ENCODE assay signal across 8 cellular contexts in the genomic region with DNA sequence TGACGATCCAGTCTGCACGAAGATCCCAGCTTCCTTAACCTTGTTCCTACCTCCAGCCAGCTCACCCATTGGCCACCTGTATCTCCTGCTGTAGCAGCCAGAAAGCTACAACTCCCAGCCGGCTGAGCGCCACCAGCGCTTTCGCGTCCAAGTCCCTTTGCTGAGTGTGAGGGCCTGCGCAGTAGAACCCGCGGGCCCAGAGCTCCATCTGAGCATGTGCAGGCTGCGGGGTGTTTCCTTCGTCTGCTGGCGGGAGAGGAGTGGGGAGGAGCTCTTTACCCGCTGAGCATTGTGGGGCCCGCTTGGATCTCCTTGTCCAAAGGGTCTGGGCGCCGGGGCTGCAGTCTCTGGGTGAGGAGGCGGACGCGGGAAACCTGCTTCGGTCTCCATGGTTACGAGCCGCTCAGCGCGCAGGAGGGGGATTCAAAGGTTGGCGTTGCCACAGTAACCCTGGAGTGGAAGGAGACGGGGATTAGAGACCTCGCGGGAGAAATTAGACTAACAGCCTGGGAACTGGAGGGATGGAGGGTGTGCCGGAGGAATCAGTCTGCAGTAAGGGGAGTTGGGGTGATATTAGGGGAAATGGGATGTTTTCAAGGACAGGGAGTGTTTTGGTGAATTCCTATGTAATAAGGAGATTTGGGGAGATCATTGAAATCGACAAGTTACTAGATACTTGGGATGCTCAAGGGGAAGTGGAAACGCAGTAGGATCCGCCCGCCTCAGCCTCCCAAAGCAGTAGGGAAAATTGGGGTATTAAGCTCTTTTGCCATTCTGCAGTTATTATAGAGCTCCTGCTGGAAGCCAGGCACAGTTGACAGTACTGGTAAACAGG. TPM values are rescaled to one million over a fixed set of nuclear protein-coding genes. Genes with fewer than 3 reads are reported as not detected.
DNase-seq lines count a peak whose midpoint lies in the region; TF ChIP-seq lines count a peak whose summit lies in the region.

No MANE protein-coding gene starts in this region.

- TF ChIP-seq CTCF in HFFc6 (IDR thresholded peaks at IDR 0.05) (no peak), NB4 (IDR thresholded peaks at IDR 0.05; ENCODE audit: low read depth, low read length) (peak; percentile 8)

- in situ Hi-C loops in SK-MEL-5 (cut with HindIII; ENCODE audit: low pct_unique_long_range_greater_than_20kb, low sequenced_read_pairs), result no loop called here

- no peaks in the 10 kb centered on the region for H3K9me3 Mint-ChIP-seq in HFFc6
- H3K9me3 Mint-ChIP-seq in activated naive CD4-positive, alpha-beta T cell treated with anti-CD3 and anti-CD28 coated beads, Interleukin-2, amount 10 ng/mL, durations not matched to agents 7 days and 5 days, result no peaks in the 10 kb centered on the region

- H3K4me1 Mint-ChIP-seq in HFFc6 (ENCODE audit: low read depth), result peaks cover 11% of the 10 kb centered on the region
- peaks cover 23% of the 10 kb centered on the region for H3K4me1 Mint-ChIP-seq in activated naive CD4-positive, alpha-beta T cell treated with anti-CD3 and anti-CD28 coated beads, Interleukin-2, amount 10 ng/mL, durations not matched to agents 7 days and 5 days

- peak; percentile 97 for TF ChIP-seq POLR2A in NB4 (IDR thresholded peaks at IDR 0.05; ENCODE audit: extremely low read depth, insufficient read length)

- DNase-seq in GM04503 (ENCODE audit: low read depth) (peak; percentile 76), HFFc6 (peak; percentile 95), NB4 (ENCODE audit: low read depth) (peak; percentile 100), SK-MEL-5 (ENCODE audit: low read depth, low spot score) (peak; percentile 96), glomerular visceral epithelial cell (ENCODE audit: extremely low spot score) (peak; percentile 99), occipital lobe (lab: John Stamatoyannopoulos, UW) (peak; percentile 94)
- DNase-seq in activated naive CD4-positive, alpha-beta T cell treated with anti-CD3 and anti-CD28 coated beads, Interleukin-2, amount 10 ng/mL, durations not matched to agents 7 days and 5 days, result peak; percentile 95

- H3K27me3 Mint-ChIP-seq in HFFc6 (ENCODE audit: insufficient read depth), result no peaks in the 10 kb centered on the region
- H3K27me3 Mint-ChIP-seq in activated naive CD4-positive, alpha-beta T cell treated with anti-CD3 and anti-CD28 coated beads, Interleukin-2, amount 10 ng/mL, durations not matched to agents 7 days and 5 days, result no peaks in the 10 kb centered on the region

- peak overlapping the region; percentile 84 for H3K27ac ChIP-seq in temporal lobe (ENCODE audit: low read depth, low read length)

- CTCF ChIA-PET in activated naive CD4-positive, alpha-beta T cell treated with anti-CD3 and anti-CD28 coated beads, Interleukin-2, amount 10 ng/mL, durations not matched to agents 7 days and 5 days (lab: Charles Lee), result interaction anchor here (0.6 to 2.9 kb wide), 10 partner anchors 9 to 240 kb away, joined by 3 to 19 read pairs (median 4); no protein-coding TSS in a partner anchor

- peak overlapping the region; percentile 80 for H3K4me3 ChIP-seq in NB4 (ENCODE audit: low read depth, low read length)

- no peak overlapping the region for H3K4me3 Mint-ChIP-seq in HFFc6
- H3K4me3 Mint-ChIP-seq in activated naive CD4-positive, alpha-beta T cell treated with anti-CD3 and anti-CD28 coated beads, Interleukin-2, amount 10 ng/mL, durations not matched to agents 7 days and 5 days, result no peak overlapping the region

- no peak overlapping the region for H3K27ac Mint-ChIP-seq in HFFc6
- no peak overlapping the region for H3K27ac Mint-ChIP-seq in activated naive CD4-positive, alpha-beta T cell treated with anti-CD3 and anti-CD28 coated beads, Interleukin-2, amount 10 ng/mL, durations not matched to agents 7 days and 5 days

- H3K36me3 Mint-ChIP-seq in HFFc6 (ENCODE audit: low read depth), result no peaks in the 10 kb centered on the region
- H3K36me3 Mint-ChIP-seq in activated naive CD4-positive, alpha-beta T cell treated with anti-CD3 and anti-CD28 coated beads, Interleukin-2, amount 10 ng/mL, durations not matched to agents 7 days and 5 days, result peaks cover 15% of the 10 kb centered on the region

RNA-seq across cellular contexts. Expression of gene ZSWIM9, which starts 33.5 kb away (rescaled TPM):
- 1 to 10 TPM; 5.6 to 7.2 (median 5.9) TPM for total RNA-seq in HFFc6 (2021; fragmentation: NEBNext Ultra II Directional; extraction: Animal tissue kit (Norgen Biotek cat#: 25700))
- total RNA-seq in SK-MEL-5 (2014; rRNA removed; shearing (Covaris generic)), result 1.3 and 1.8 TPM in 2 replicates
- polyA plus RNA-seq in SK-MEL-5 (2015; cell fraction: cytosol; rRNA removed), result 4.0 and 4.6 TPM in 2 replicates
- polyA plus RNA-seq in SK-MEL-5 (2015; cell fraction: nucleus; rRNA removed), result 1.1 and 1.5 TPM in 2 replicates
- 2.8 TPM for total RNA-seq in occipital lobe
- 3.9 TPM for total RNA-seq in temporal lobe

RNA-seq across cellular contexts. Expression of gene LIG1, which starts 33.9 kb away (rescaled TPM):
- total RNA-seq in HFFc6 (2021; fragmentation: NEBNext Ultra II Directional; extraction: Animal tissue kit (Norgen Biotek cat#: 25700)), result 10 to 100 TPM; 25.9 to 55.8 (median 48.1) TPM
- 31.8 and 36.1 TPM in 2 replicates for total RNA-seq in SK-MEL-5 (2014; rRNA removed; shearing (Covaris generic))
- polyA plus RNA-seq in SK-MEL-5 (2015; cell fraction: cytosol; rRNA removed), result 39.6 and 47.8 TPM in 2 replicates
- 138 and 181 TPM in 2 replicates for polyA plus RNA-seq in SK-MEL-5 (2015; cell fraction: nucleus; rRNA removed)
- total RNA-seq in occipital lobe, result 22.3 TPM
- 24.3 TPM for total RNA-seq in temporal lobe

RNA-seq across cellular contexts. Expression of gene CARD8, which starts 51.7 kb away (rescaled TPM):
- 10 to 100 TPM; 11.3 to 17.2 (median 14.7) TPM for total RNA-seq in HFFc6 (2021; fragmentation: NEBNext Ultra II Directional; extraction: Animal tissue kit (Norgen Biotek cat#: 25700))
- 12.5 and 17.3 TPM in 2 replicates for total RNA-seq in SK-MEL-5 (2014; rRNA removed; shearing (Covaris generic))
- 9.8 and 17.0 TPM in 2 replicates for polyA plus RNA-seq in SK-MEL-5 (2015; cell fraction: cytosol; rRNA removed)
- 81.2 and 107 TPM in 2 replicates for polyA plus RNA-seq in SK-MEL-5 (2015; cell fraction: nucleus; rRNA removed)
- total RNA-seq in occipital lobe, result 21.7 TPM
- total RNA-seq in temporal lobe, result 13.8 TPM

Comparison
In these comparisons a context has a peak if more than half of its experiments do, and no peak if none do; other contexts are left out.
1. Peak in every context shown above with its lines: DNase-seq, H3K4me3 ChIP-seq and H3K27ac ChIP-seq.